ENCODE assay signal across 1 cellular context in the genomic region with DNA sequence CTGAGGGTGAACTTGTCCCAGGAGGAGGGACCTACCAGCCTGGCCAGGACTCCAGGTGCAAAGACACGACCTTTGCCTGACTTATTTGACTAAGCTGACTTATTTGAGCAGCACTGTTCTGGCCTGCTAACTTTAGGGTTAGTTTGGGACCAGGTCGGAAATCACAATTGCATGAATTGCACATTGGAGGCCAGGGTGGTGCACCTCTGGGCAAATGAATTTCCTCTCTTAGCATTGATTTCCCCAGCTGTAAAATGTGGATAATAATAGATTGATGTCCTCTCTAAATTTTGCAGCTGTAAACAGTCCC.
A peak's percentile ranks its signal among the peaks of the same experiment; 100 is the strongest.
TF ChIP-seq lines count a peak whose summit lies in the region.

No MANE protein-coding gene starts in this region.

TF ChIP-seq in K562, 482 proteins besides CTCF, POLR2A, EP300 and RAD21:
- TF ChIP-seq ZC3H4 (CRISPR knock-in tag; IDR thresholded peaks at IDR 0.05; ENCODE audit: borderline replicate concordance), result peak; percentile 62; the same call in 1 of the 2 replicates
- TF ChIP-seq, protein P1, sequence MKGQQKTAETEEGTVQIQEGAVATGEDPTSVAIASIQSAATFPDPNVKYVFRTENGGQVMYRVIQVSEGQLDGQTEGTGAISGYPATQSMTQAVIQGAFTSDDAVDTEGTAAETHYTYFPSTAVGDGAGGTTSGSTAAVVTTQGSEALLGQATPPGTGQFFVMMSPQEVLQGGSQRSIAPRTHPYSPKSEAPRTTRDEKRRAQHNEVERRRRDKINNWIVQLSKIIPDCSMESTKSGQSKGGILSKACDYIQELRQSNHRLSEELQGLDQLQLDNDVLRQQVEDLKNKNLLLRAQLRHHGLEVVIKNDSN (CRISPR knock-in tag; IDR thresholded peaks at IDR 0.05), result no peak
- TF ChIP-seq BDP1 (IDR thresholded peaks at IDR 0.05; ENCODE audit: insufficient read depth, insufficient read length), result no peak
